In the genomic region with DNA sequence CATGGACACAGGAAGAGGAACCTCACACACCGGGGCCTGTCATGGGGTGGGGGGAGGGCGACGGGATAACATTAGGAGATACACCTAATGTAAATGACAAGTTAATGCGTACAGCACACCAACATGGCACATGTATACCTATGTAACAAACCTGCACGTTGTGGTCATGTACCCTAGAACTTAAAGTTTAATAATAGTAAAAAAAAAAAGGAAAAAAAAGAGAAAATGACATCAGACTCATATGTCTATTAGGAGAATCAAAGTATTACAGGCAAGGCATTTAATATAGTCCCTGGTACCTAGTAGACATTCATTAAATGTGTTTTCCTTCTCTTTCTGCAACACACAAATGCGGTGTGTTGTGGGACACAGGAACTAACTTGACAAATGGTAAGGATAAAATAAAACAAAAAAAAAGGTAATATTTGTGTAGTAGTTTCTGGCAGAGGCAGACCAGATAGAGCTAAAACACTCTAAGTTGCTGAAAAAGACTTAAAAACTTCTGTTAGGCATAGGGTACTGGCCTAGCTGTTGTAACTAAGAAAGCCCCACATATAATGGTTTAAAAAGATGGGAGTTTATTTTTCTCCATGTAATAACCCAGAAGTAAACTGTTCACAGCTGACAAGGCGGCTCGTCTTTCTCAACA, we compare ENCODE assay signal across 13 cellular contexts.
DNase-seq lines count a peak whose midpoint lies in the region; ATAC-seq and TF ChIP-seq lines count a peak whose summit lies in the region.
"Had no signal": no experiment of that assay in that cellular context is flagged by ENCODE, and none has a peak within 500 bp of the region (broad histone marks: within the 10 kb centered on the region; RNA-seq: fewer than 3 reads in every experiment).

No MANE protein-coding gene starts in this region.

- H3K27me3 Mint-ChIP-seq in osteocyte (ENCODE audit: unreplicated experiment) = no peaks in the 10 kb centered on the region
- peaks cover 12% of the 10 kb centered on the region for H3K27me3 Mint-ChIP-seq in activated T-cell treated with anti-CD3 and anti-CD28 coated beads, Interleukin-2, amount 50 U/mL, for 4 hours (ENCODE audit: low read depth)

- H3K18ac ChIP-seq in neuronal stem cell (ENCODE audit: low read length) = no peak overlapping the region

- H3K4me1 Mint-ChIP-seq in osteocyte (ENCODE audit: unreplicated experiment) = peaks cover 21% of the 10 kb centered on the region
- H3K4me1 Mint-ChIP-seq in activated T-cell treated with anti-CD3 and anti-CD28 coated beads, Interleukin-2, amount 50 U/mL, for 4 hours (ENCODE audit: low read depth) = no peaks in the 10 kb centered on the region
- H3K4me1 Mint-ChIP-seq: memory B cell had no signal

- no peak overlapping the region for H4K91ac ChIP-seq in neuronal stem cell (ENCODE audit: low read depth, low read length, poor library complexity)

- H2BK120ac ChIP-seq in neuronal stem cell (ENCODE audit: low read depth, low read length) = no peak overlapping the region

- H3K9me3 Mint-ChIP-seq in osteocyte (ENCODE audit: unreplicated experiment) = no peaks in the 10 kb centered on the region
- no peaks in the 10 kb centered on the region for H3K9me3 Mint-ChIP-seq in activated T-cell treated with anti-CD3 and anti-CD28 coated beads, Interleukin-2, amount 50 U/mL, for 4 hours
- H3K9me3 Mint-ChIP-seq: activated CD4-positive, alpha-beta memory T cell treated with anti-CD3 and anti-CD28 coated beads for 36 hours; memory B cell had no signal

- no peaks in the 10 kb centered on the region for H3K36me3 Mint-ChIP-seq in osteocyte (ENCODE audit: unreplicated experiment)
- no peaks in the 10 kb centered on the region for H3K36me3 Mint-ChIP-seq in activated T-cell treated with anti-CD3 and anti-CD28 coated beads, Interleukin-2, amount 50 U/mL, for 4 hours (ENCODE audit: insufficient read depth)
- H3K36me3 Mint-ChIP-seq: activated CD4-positive, alpha-beta memory T cell treated with anti-CD3 and anti-CD28 coated beads for 36 hours; memory B cell had no signal

- H3K4me1 ChIP-seq in heart right ventricle (peaks cover 18 to 39% (median 36%) of the 10 kb centered on the region in 9 donors), urinary bladder (ENCODE audit: insufficient read depth) (no peaks in the 10 kb centered on the region), neuronal stem cell (ENCODE audit: control insufficient read depth in 2 of 2, insufficient read depth in 1 of 2, low read depth in 1 of 2, low read length in 2 of 2) (no peaks in the 10 kb centered on the region)

- H3K4ac ChIP-seq in neuronal stem cell (ENCODE audit: low read length) = no peak overlapping the region

- no peak overlapping the region for H2AFZ ChIP-seq in neuronal stem cell (ENCODE audit: low read length)

- H2AK5ac ChIP-seq in neuronal stem cell (ENCODE audit: low read depth, low read length) = no peak overlapping the region

- H3K4me2 ChIP-seq in neuronal stem cell (ENCODE audit: insufficient read depth, low read length, poor library complexity, severe bottlenecking) = no peak overlapping the region

- no peak for ATAC-seq in heart right ventricle
- ATAC-seq in Right ventricle myocardium superior (ENCODE audit: poor library complexity) = no peak
- ATAC-seq in GM21381 (IDR thresholded peaks at IDR 0.05; ENCODE audit: unreplicated experiment) = no peak
- ATAC-seq in activated T-cell treated with anti-CD3 and anti-CD28 coated beads, Interleukin-2, amount 50 U/mL, for 4 hours = no peak

- no peak overlapping the region for H3K23ac ChIP-seq in neuronal stem cell (ENCODE audit: low read depth, low read length, poor library complexity)

- no peak overlapping the region for H3K9ac ChIP-seq in neuronal stem cell (ENCODE audit: low read depth, low read length, poor library complexity)

- no peak overlapping the region for H2BK12ac ChIP-seq in neuronal stem cell (ENCODE audit: low read length)

- TF ChIP-seq CTCF in heart right ventricle (IDR thresholded peaks at IDR 0.05) = no peak
- TF ChIP-seq CTCF in osteocyte (IDR thresholded peaks at IDR 0.05) = no peak

- no peak overlapping the region for H3K14ac ChIP-seq in neuronal stem cell (ENCODE audit: low read length)

- DNase-seq in heart right ventricle = no peak
- no peak for DNase-seq in Right ventricle myocardium superior
- DNase-seq in epithelial cell of prostate (ENCODE audit: low read depth, low spot score) = no peak
- DNase-seq in osteocyte (ENCODE audit: extremely low spot score, unreplicated experiment) = no peak
- DNase-seq in activated T-cell treated with anti-CD3 and anti-CD28 coated beads, Interleukin-2, amount 50 U/mL, for 4 hours = no peak
- no peak for DNase-seq in neuronal stem cell (ENCODE audit: low spot score)
- DNase-seq: activated CD4-positive, alpha-beta memory T cell treated with anti-CD3 and anti-CD28 coated beads for 36 hours; activated gamma-delta T cell treated with Interleukin-2 at 50 U/mL for 16 hours; central memory CD4-positive, alpha-beta T cell; NCI-H1105 had no signal

- no peak overlapping the region for H3K4me3 ChIP-seq in heart right ventricle
- no peak overlapping the region for H3K4me3 ChIP-seq in urinary bladder (ENCODE audit: low read depth, low read length)
- no peak overlapping the region for H3K4me3 ChIP-seq in neuronal stem cell (ENCODE audit: low read length in 2 of 2)

- WGBS in heart right ventricle, 2 donors = 60 to 70% methylated on average over 8 of the region's 8 CpGs
- 68% methylated on average over 8 of the region's 8 CpGs for WGBS in urinary bladder
- no CpG with 5 or more reads among the region's 8 CpGs for whole genome bisulfite sequencing in neuronal stem cell (ENCODE audit: extremely low coverage in 2 of 2, insufficient read length in 2 of 2, insufficient replicate concordance in 1 of 2), 2 donors

- no peak overlapping the region for H2BK15ac ChIP-seq in neuronal stem cell (ENCODE audit: low read length)

- intact Hi-C loops in heart right ventricle (cut with DNase I) = loop anchor here in 8 of 10 donors (2.0 to 10.0 kb wide), 5 partner anchors 37 to 69 kb away; partner anchors contain the start of gene NAMPT (in 6 of the 8)
- intact Hi-C loops in Right ventricle myocardium superior (cut with DNase I) = loop anchor here (10.0 kb wide), 1 partner anchor 69 kb away; the partner anchor contains the start of gene NAMPT

- peak overlapping the region; percentile 94 for H3K27ac Mint-ChIP-seq in osteocyte (ENCODE audit: unreplicated experiment)
- H3K27ac Mint-ChIP-seq: activated CD4-positive, alpha-beta memory T cell treated with anti-CD3 and anti-CD28 coated beads for 36 hours; memory B cell had no signal

- no peak overlapping the region for H4K8ac ChIP-seq in neuronal stem cell (ENCODE audit: low read depth, low read length)

- no peak overlapping the region for H2BK5ac ChIP-seq in neuronal stem cell (ENCODE audit: low read length)

- H3K9me3 ChIP-seq in heart right ventricle = peaks cover 0 to 9% (median 0%) of the 10 kb centered on the region in 11 donors
- H3K9me3 ChIP-seq in neuronal stem cell (replicated peaks in 1 of 2; ENCODE audit: control insufficient read depth in 2 of 2, insufficient read depth in 1 of 2, low read depth in 1 of 2, low read length in 2 of 2) = no peaks in the 10 kb centered on the region

- H3K27ac ChIP-seq in heart right ventricle = peak overlapping the region; percentile 72 to 93 (median 84)
- H3K27ac ChIP-seq in epithelial cell of prostate = peak overlapping the region; percentile 44
- peak overlapping the region; percentile 71 for H3K27ac ChIP-seq in urinary bladder (ENCODE audit: low read depth)
- no peak overlapping the region for H3K27ac ChIP-seq in neuronal stem cell (replicated peaks; ENCODE audit: low read length)

- no peaks in the 10 kb centered on the region for H3K79me1 ChIP-seq in neuronal stem cell (ENCODE audit: low read depth, low read length)

- no peaks in the 10 kb centered on the region for H3K27me3 ChIP-seq in heart right ventricle
- H3K27me3 ChIP-seq in neuronal stem cell (ENCODE audit: control insufficient read depth in 3 of 3, insufficient read depth in 3 of 3, low read depth in 1 of 3, low read length in 3 of 3) = peaks cover 0 to 9% (median 0%) of the 10 kb centered on the region in 3 experiments

- H3K36me3 ChIP-seq in heart right ventricle (no peaks in the 10 kb centered on the region), urinary bladder (ENCODE audit: insufficient read depth) (no peaks in the 10 kb centered on the region), neuronal stem cell (replicated peaks in 1 of 2; ENCODE audit: control insufficient read depth in 2 of 2, insufficient read depth in 2 of 2, low read length in 2 of 2) (no peaks in the 10 kb centered on the region)

- peak overlapping the region; percentile 5 for H3K4me3 Mint-ChIP-seq in osteocyte (ENCODE audit: unreplicated experiment)
- no peak overlapping the region for H3K4me3 Mint-ChIP-seq in activated T-cell treated with anti-CD3 and anti-CD28 coated beads, Interleukin-2, amount 50 U/mL, for 4 hours
- H3K4me3 Mint-ChIP-seq: activated CD4-positive, alpha-beta memory T cell treated with anti-CD3 and anti-CD28 coated beads for 36 hours; memory B cell had no signal
